ENCODE assay signal across 17 cellular contexts in the genomic region with DNA sequence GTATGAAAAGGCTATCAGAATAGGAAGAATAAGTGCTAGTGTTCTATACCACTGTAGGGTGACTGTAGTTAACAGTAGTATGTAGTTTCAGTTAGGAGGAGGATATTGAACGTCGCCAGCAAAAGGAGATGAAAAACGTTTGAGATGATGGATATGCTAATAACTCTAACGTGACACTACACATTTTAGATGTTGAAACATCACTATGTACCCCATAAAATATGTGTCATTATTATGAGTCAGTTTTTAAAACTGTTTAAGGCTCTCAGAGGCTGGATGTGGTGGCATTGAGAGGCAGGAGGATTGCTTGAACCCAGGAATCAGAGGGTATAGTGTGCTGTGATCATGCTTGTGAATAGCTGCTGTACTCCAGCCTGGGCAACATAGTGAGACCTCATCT. TPM values are rescaled to one million over a fixed set of nuclear protein-coding genes. Genes with fewer than 3 reads are reported as not detected.
"Had no signal": no experiment of that assay in that cellular context is flagged by ENCODE, and none has a peak within 500 bp of the region (broad histone marks: within the 10 kb centered on the region; RNA-seq: fewer than 3 reads in every experiment).

No MANE protein-coding gene starts in this region.

- H3K36me3 Mint-ChIP-seq: activated naive CD8-positive, alpha-beta T cell had no signal

- H3K27me3 Mint-ChIP-seq: activated B cell treated with CpG ODN at 0.5 μM for 24 hours; activated naive CD8-positive, alpha-beta T cell; effector memory CD8-positive, alpha-beta T cell; stimulated activated naive B cell treated with anti-CD40 and anti-IgM and Interleukin-4, amounts not matched to agents 10 μg/mL and 1 μg/mL and 100 μg/mL, for 72 hours; T-helper 17 cell had no signal

- H3K4me3 ChIP-seq: lung, pancreas, thyroid gland had no signal

- H3K9me3 Mint-ChIP-seq: activated B cell treated with CpG ODN at 0.5 μM for 24 hours; effector memory CD8-positive, alpha-beta T cell; neural crest cell; stimulated activated naive B cell treated with anti-CD40 and anti-IgM and Interleukin-4, amounts not matched to agents 10 μg/mL and 1 μg/mL and 100 μg/mL, for 72 hours had no signal

- H3K9me3 ChIP-seq: pancreas, thyroid gland had no signal

- H3K4me1 Mint-ChIP-seq: activated B cell treated with CpG ODN at 0.5 μM for 24 hours, neural crest cell, T-helper 17 cell had no signal

- H3K27ac ChIP-seq: pancreas, thyroid gland had no signal

- H3K4me3 Mint-ChIP-seq: activated B cell treated with CpG ODN at 0.5 μM for 24 hours; activated CD8-positive, alpha-beta T cell treated with anti-CD3 and anti-CD28 coated beads, Interleukin-2, amount 10 ng/mL, durations not matched to agents 7 days and 5 days; activated naive CD8-positive, alpha-beta T cell; effector memory CD8-positive, alpha-beta T cell; neural crest cell; stimulated activated naive B cell treated with anti-CD40 and anti-IgM and Interleukin-4, amounts not matched to agents 10 μg/mL and 1 μg/mL and 100 μg/mL, for 72 hours; T-helper 17 cell had no signal

- DNase-seq: activated B cell treated with CpG ODN at 0.5 μM for 24 hours; activated CD4-positive, alpha-beta T cell treated with anti-CD3 and anti-CD28 coated beads for 48 hours; activated CD8-positive, alpha-beta memory T cell treated with anti-CD3 and anti-CD28 coated beads, Interleukin-2, amount 50 U/mL, for 4 hours; activated CD8-positive, alpha-beta T cell treated with anti-CD3 and anti-CD28 coated beads, Interleukin-2, amount 10 ng/mL, durations not matched to agents 7 days and 5 days; activated effector memory CD4-positive, alpha-beta T cell treated with anti-CD3 and anti-CD28 coated beads, Interleukin-2, amount 50 U/mL, for 16 hours; activated T-cell treated with anti-CD3 and anti-CD28 coated beads, Interleukin-2, amount 50 U/mL, for 48 hours; anterior cingulate cortex; dermis blood vessel endothelial cell; effector memory CD8-positive, alpha-beta T cell; stimulated activated CD4-positive, alpha-beta T cell treated with anti-CD3 and anti-CD28 coated beads, Interleukin-12 subunit alpha, Interleukin-12 subunit beta, amount 100 ng/mL, for 4 hours; stimulated activated naive B cell treated with anti-CD40 and anti-IgM and Interleukin-4, amounts not matched to agents 10 μg/mL and 1 μg/mL and 100 μg/mL, for 72 hours; T-helper 17 cell; thyroid gland had no signal

- H3K27me3 ChIP-seq: pancreas, thyroid gland had no signal

- ATAC-seq: activated CD8-positive, alpha-beta T cell treated with anti-CD3 and anti-CD28 coated beads, Interleukin-2, amount 10 ng/mL, durations not matched to agents 7 days and 5 days; effector memory CD8-positive, alpha-beta T cell; pancreas; stimulated activated naive B cell treated with anti-CD40 and anti-IgM and Interleukin-4, amounts not matched to agents 10 μg/mL and 1 μg/mL and 100 μg/mL, for 72 hours; T-helper 17 cell had no signal

- H3K27ac Mint-ChIP-seq: activated B cell treated with CpG ODN at 0.5 μM for 24 hours; activated CD8-positive, alpha-beta T cell treated with anti-CD3 and anti-CD28 coated beads, Interleukin-2, amount 10 ng/mL, durations not matched to agents 7 days and 5 days; activated naive CD8-positive, alpha-beta T cell; stimulated activated naive B cell treated with anti-CD40 and anti-IgM and Interleukin-4, amounts not matched to agents 10 μg/mL and 1 μg/mL and 100 μg/mL, for 72 hours; T-helper 17 cell had no signal

RNA-seq across cellular contexts. Expression of a gene that starts 57.9 kb away (rescaled TPM):
- total RNA-seq: activated CD8-positive, alpha-beta T cell treated with anti-CD3 and anti-CD28 coated beads, Interleukin-2, amount 10 ng/mL, durations not matched to agents 7 days and 5 days; T-helper 17 cell had no signal
